38 cellular contexts compared by ENCODE assay signal in the genomic region with DNA sequence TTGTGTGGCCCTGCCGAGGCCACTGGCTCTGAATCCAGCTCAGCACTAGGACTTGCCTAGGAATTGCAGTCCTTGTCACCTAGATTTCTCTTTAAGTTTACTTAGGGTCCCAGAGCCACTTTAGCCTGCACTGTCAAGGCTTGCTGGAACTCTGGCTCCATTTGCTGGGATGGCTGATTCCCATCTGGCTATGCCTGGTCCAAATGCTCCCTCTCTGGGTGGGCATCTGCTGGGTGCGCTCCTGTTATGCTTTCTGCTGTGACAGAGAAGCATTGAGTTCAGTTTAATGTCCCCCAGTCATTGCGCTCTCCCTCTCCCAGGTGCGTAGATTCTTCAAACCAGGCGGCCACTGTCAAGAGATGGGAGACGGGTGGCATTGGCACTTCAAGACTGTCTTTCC.
"Had no signal": no experiment of that assay in that cellular context is flagged by ENCODE, and none has a peak within 500 bp of the region (broad histone marks: within the 10 kb centered on the region; RNA-seq: fewer than 3 reads in every experiment).

No MANE protein-coding gene starts in this region.

- H3K4me3 ChIP-seq: adrenal gland, ascending aorta, body of pancreas, breast epithelium, cardiac muscle cell had no signal

- H3K27ac ChIP-seq: adrenal gland, ascending aorta, body of pancreas, brain microvascular endothelial cell, breast epithelium, cardiac muscle cell had no signal

- H3K4me1 ChIP-seq: adrenal gland, ascending aorta, body of pancreas, breast epithelium had no signal

- H3K27me3 ChIP-seq: adrenal gland, ascending aorta, body of pancreas, brain microvascular endothelial cell, breast epithelium, cardiac muscle cell had no signal

- H3K36me3 Mint-ChIP-seq: activated naive CD4-positive, alpha-beta T cell treated with anti-CD3 and anti-CD28 coated beads, Interleukin-2, amount 10 ng/mL, durations not matched to agents 7 days and 5 days; activated naive CD4-positive, alpha-beta T cell treated with anti-CD3 and anti-CD28 coated beads, Interleukin-2, amount 50 U/mL, for 24 hours; activated naive CD8-positive, alpha-beta T cell; activated naive CD8-positive, alpha-beta T cell treated with anti-CD3 and anti-CD28 coated beads, Interleukin-2, amount 10 ng/mL, durations not matched to agents 7 days and 5 days; brain had no signal

- H3K27ac Mint-ChIP-seq: activated naive CD4-positive, alpha-beta T cell treated with anti-CD3 and anti-CD28 coated beads for 36 hours; activated naive CD4-positive, alpha-beta T cell treated with anti-CD3 and anti-CD28 coated beads, Interleukin-2, amount 10 ng/mL, durations not matched to agents 7 days and 5 days; activated naive CD4-positive, alpha-beta T cell treated with anti-CD3 and anti-CD28 coated beads, Interleukin-2, amount 50 U/mL, for 24 hours; activated naive CD4-positive, alpha-beta T cell treated with anti-CD3 and anti-CD28 coated beads, Interleukin-2, amount 50 U/mL, for 72 hours; activated naive CD8-positive, alpha-beta T cell; activated naive CD8-positive, alpha-beta T cell treated with anti-CD3 and anti-CD28 coated beads for 36 hours; activated naive CD8-positive, alpha-beta T cell treated with anti-CD3 and anti-CD28 coated beads, Interleukin-2, amount 10 ng/mL, durations not matched to agents 7 days and 5 days; activated naive CD8-positive, alpha-beta T cell treated with anti-CD3 and anti-CD28 coated beads, Interleukin-2, amount 50 U/mL, for 24 hours; activated T-cell treated with anti-CD3 and anti-CD28 coated beads, Interleukin-2, amount 50 U/mL, for 24 hours; activated T-cell treated with anti-CD3 and anti-CD28 coated beads, Interleukin-2, amount 50 U/mL, for 72 hours; activated T-helper 1 cell treated with anti-CD3 and anti-CD28 coated beads, Interleukin-12 subunit alpha, Interleukin-12 subunit beta, Interleukin-2, Interleukin-4 antibody, amounts not matched to agents 30 ng/mL and 10 ng/mL and 1 ng/mL, durations not matched to agents 14 hours and 24 hours and 36 hours; activated T-helper 17 cell treated with anti-CD3 and anti-CD28 coated beads, Interleukin-2, amount 50 U/mL, for 72 hours; activated T-helper 2 cell treated with anti-CD3 and anti-CD28 coated beads, Interferon-gamma antibody, Interleukin-2, Interleukin-4, amounts not matched to agents 10 μg/mL and 5 μg/mL and 100 μg/mL, durations not matched to agents 14 hours and 24 hours and 36 hours; brain had no signal

- H3K4me1 Mint-ChIP-seq: activated naive CD4-positive, alpha-beta T cell treated with anti-CD3 and anti-CD28 coated beads, Interleukin-2, amount 10 ng/mL, durations not matched to agents 7 days and 5 days; activated naive CD4-positive, alpha-beta T cell treated with anti-CD3 and anti-CD28 coated beads, Interleukin-2, amount 50 U/mL, for 24 hours; activated naive CD8-positive, alpha-beta T cell treated with anti-CD3 and anti-CD28 coated beads for 36 hours; activated naive CD8-positive, alpha-beta T cell treated with anti-CD3 and anti-CD28 coated beads, Interleukin-2, amount 10 ng/mL, durations not matched to agents 7 days and 5 days; activated naive CD8-positive, alpha-beta T cell treated with anti-CD3 and anti-CD28 coated beads, Interleukin-2, amount 50 U/mL, for 24 hours; activated T-helper 17 cell treated with anti-CD3 and anti-CD28 coated beads, Interleukin-2, amount 50 U/mL, for 72 hours; brain; central memory CD8-positive, alpha-beta T cell had no signal

- H3K9me3 ChIP-seq: adrenal gland had no signal

- DNase-seq: activated effector memory CD4-positive, alpha-beta T cell treated with anti-CD3 and anti-CD28 coated beads, Interleukin-2, amount 50 U/mL, for 16 hours; activated effector memory CD4-positive, alpha-beta T cell treated with Interleukin-2 at 50 U/mL for 16 hours; activated gamma-delta T cell; activated gamma-delta T cell treated with Interleukin-2 at 50 U/mL for 16 hours; activated naive CD4-positive, alpha-beta T cell; activated naive CD4-positive, alpha-beta T cell treated with anti-CD3 and anti-CD28 coated beads for 36 hours; activated naive CD4-positive, alpha-beta T cell treated with anti-CD3 and anti-CD28 coated beads, Interleukin-2, amount 10 ng/mL, durations not matched to agents 7 days and 5 days; activated naive CD4-positive, alpha-beta T cell treated with anti-CD3 and anti-CD28 coated beads, Interleukin-2, amount 50 U/mL, for 16 hours; activated naive CD4-positive, alpha-beta T cell treated with Interleukin-2 at 50 U/mL for 16 hours; activated naive CD8-positive, alpha-beta T cell treated with anti-CD3 and anti-CD28 coated beads for 36 hours; activated naive CD8-positive, alpha-beta T cell treated with anti-CD3 and anti-CD28 coated beads, Interleukin-2, amount 10 ng/mL, durations not matched to agents 7 days and 5 days; activated naive CD8-positive, alpha-beta T cell treated with anti-CD3 and anti-CD28 coated beads, Interleukin-2, amount 50 U/mL, for 24 hours; activated T-cell treated with anti-CD3 and anti-CD28 coated beads for 4 hours; activated T-cell treated with anti-CD3 and anti-CD28 coated beads, Interleukin-2, amount 50 U/mL, for 1 hour; activated T-cell treated with anti-CD3 and anti-CD28 coated beads, Interleukin-2, amount 50 U/mL, for 24 hours; activated T-cell treated with anti-CD3 and anti-CD28 coated beads, Interleukin-2, amount 50 U/mL, for 4 hours; activated T-cell treated with anti-CD3 and anti-CD28 coated beads, Interleukin-2, amount 50 U/mL, for 48 hours; activated T-cell treated with anti-CD3 and anti-CD28 coated beads, Interleukin-2, amount 50 U/mL, for 72 hours; adrenal gland; amniotic stem cell; amygdala; anterior cingulate cortex; aorta; body of pancreas; brain microvascular endothelial cell; central memory CD4-positive, alpha-beta T cell; cerebellar nuclear complex had no signal

- H3K36me3 ChIP-seq: adrenal gland, ascending aorta, brain microvascular endothelial cell, breast epithelium, cardiac muscle cell had no signal

- ATAC-seq: activated naive CD4-positive, alpha-beta T cell treated with anti-CD3 and anti-CD28 coated beads, Interleukin-2, amount 50 U/mL, for 72 hours; activated naive CD8-positive, alpha-beta T cell treated with anti-CD3 and anti-CD28 coated beads, Interleukin-2, amount 50 U/mL, for 24 hours; activated T-cell treated with anti-CD3 and anti-CD28 coated beads, Interleukin-2, amount 50 U/mL, for 4 hours; activated T-cell treated with anti-CD3 and anti-CD28 coated beads, Interleukin-2, amount 50 U/mL, for 72 hours; activated T-helper 17 cell treated with anti-CD3 and anti-CD28 coated beads, Interleukin-2, amount 50 U/mL, for 72 hours; body of pancreas had no signal

- H3K4me3 Mint-ChIP-seq: activated naive CD4-positive, alpha-beta T cell treated with anti-CD3 and anti-CD28 coated beads for 36 hours; activated naive CD4-positive, alpha-beta T cell treated with anti-CD3 and anti-CD28 coated beads, Interleukin-2, amount 10 ng/mL, durations not matched to agents 7 days and 5 days; activated naive CD4-positive, alpha-beta T cell treated with anti-CD3 and anti-CD28 coated beads, Interleukin-2, amount 50 U/mL, for 24 hours; activated naive CD8-positive, alpha-beta T cell; activated naive CD8-positive, alpha-beta T cell treated with anti-CD3 and anti-CD28 coated beads for 36 hours; activated naive CD8-positive, alpha-beta T cell treated with anti-CD3 and anti-CD28 coated beads, Interleukin-2, amount 10 ng/mL, durations not matched to agents 7 days and 5 days; activated naive CD8-positive, alpha-beta T cell treated with anti-CD3 and anti-CD28 coated beads, Interleukin-2, amount 50 U/mL, for 24 hours; activated T-cell treated with anti-CD3 and anti-CD28 coated beads, Interleukin-2, amount 50 U/mL, for 24 hours; activated T-cell treated with anti-CD3 and anti-CD28 coated beads, Interleukin-2, amount 50 U/mL, for 4 hours; activated T-cell treated with anti-CD3 and anti-CD28 coated beads, Interleukin-2, amount 50 U/mL, for 72 hours; activated T-helper 1 cell treated with anti-CD3 and anti-CD28 coated beads, Interleukin-12 subunit alpha, Interleukin-12 subunit beta, Interleukin-2, Interleukin-4 antibody, amounts not matched to agents 30 ng/mL and 10 ng/mL and 1 ng/mL, durations not matched to agents 14 hours and 24 hours and 36 hours; activated T-helper 17 cell treated with anti-CD3 and anti-CD28 coated beads, Interleukin-2, amount 50 U/mL, for 72 hours; brain; central memory CD8-positive, alpha-beta T cell had no signal
